1 cellular context compared by ENCODE assay signal in genomic region chr2:240886678-240887574, GRCh38.
TF ChIP-seq lines count a peak whose summit lies in the region.

No MANE protein-coding gene starts in this region.

TF ChIP-seq in HepG2, 621 proteins besides CTCF, POLR2A, EP300 and RAD21:
- TF ChIP-seq ZNF687 (CRISPR knock-in tag; IDR thresholded peaks at IDR 0.05) = peak; percentile 81
- TF ChIP-seq ZNF614 (CRISPR knock-in tag; IDR thresholded peaks at IDR 0.05; ENCODE audit: borderline replicate concordance) = no peak
- 0 out of 2 replicates have a peak, but pooled peaks have one; percentile 40 for TF ChIP-seq REPIN1 (CRISPR knock-in tag; IDR thresholded peaks at IDR 0.05; ENCODE audit: borderline replicate concordance, low read depth)
- TF ChIP-seq LRRFIP1 (CRISPR knock-in tag; conservative IDR thresholded peaks at IDR 0.05) = no peak
- no peak for TF ChIP-seq ZNF652 (CRISPR knock-in tag; IDR thresholded peaks at IDR 0.05; ENCODE audit: borderline replicate concordance, low read depth)
- peak; percentile 61 for TF ChIP-seq MNT (IDR thresholded peaks at IDR 0.05)
- peak; percentile 83 for TF ChIP-seq MAX (IDR thresholded peaks at IDR 0.05)
TF ChIP-seq in HepG2: peak in this region for 4.
